ENCODE assay signal across 28 cellular contexts in the genomic region with DNA sequence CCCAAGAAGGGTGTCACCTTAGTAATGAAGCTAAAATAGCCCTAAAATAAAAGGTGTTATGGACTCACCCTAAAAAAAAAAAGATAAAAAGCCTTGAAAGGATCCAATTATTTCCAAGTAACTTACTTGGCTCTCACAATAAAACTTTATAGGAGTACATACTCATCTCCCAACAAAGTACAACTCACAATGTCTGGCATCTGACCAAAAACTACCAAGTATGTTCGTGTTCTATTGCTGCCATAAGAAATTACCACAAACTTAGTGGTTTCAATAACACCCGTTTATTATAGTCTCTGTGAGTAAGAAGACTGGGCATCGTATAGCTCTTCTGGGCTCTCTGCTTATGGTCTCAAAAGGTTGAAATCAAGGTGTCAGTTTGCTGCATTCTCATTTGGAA. TPM values are rescaled to one million over a fixed set of nuclear protein-coding genes. Genes with fewer than 3 reads are reported as not detected.
"Had no signal": no experiment of that assay in that cellular context is flagged by ENCODE, and none has a peak within 500 bp of the region (broad histone marks: within the 10 kb centered on the region; RNA-seq: fewer than 3 reads in every experiment).

No MANE protein-coding gene starts in this region.

- H3K9me3 ChIP-seq: prostate gland, right atrium auricular region, suprapubic skin, vagina had no signal

- H3K27ac ChIP-seq: neural progenitor cell, parathyroid adenoma, prostate gland, right atrium auricular region, suprapubic skin, vagina had no signal

- H3K27me3 Mint-ChIP-seq: effector memory CD8-positive, alpha-beta T cell; naive thymus-derived CD4-positive, alpha-beta T cell; stimulated activated naive CD8-positive, alpha-beta T cell treated with anti-CD3 and anti-CD28 coated beads, Interleukin-15, amount 100 ng/mL, for 72 hours had no signal

- H3K79me2 ChIP-seq: parathyroid adenoma had no signal

- H3K4me2 ChIP-seq: neural progenitor cell, smooth muscle cell had no signal

- H3K36me3 Mint-ChIP-seq: immature natural killer cell; mesothelial cell of epicardium; naive thymus-derived CD4-positive, alpha-beta T cell; neural progenitor cell had no signal

- H3K27ac Mint-ChIP-seq: effector memory CD8-positive, alpha-beta T cell; immature natural killer cell; mesothelial cell of epicardium; naive thymus-derived CD4-positive, alpha-beta T cell; nephron; neural progenitor cell; stimulated activated naive CD8-positive, alpha-beta T cell treated with anti-CD3 and anti-CD28 coated beads, Interleukin-15, amount 100 ng/mL, for 72 hours had no signal

- H3K4me1 ChIP-seq: neural progenitor cell, parathyroid adenoma, prostate gland, right atrium auricular region, suprapubic skin, vagina had no signal

- ATAC-seq: effector memory CD8-positive, alpha-beta T cell; left lobe of liver; naive thymus-derived CD4-positive, alpha-beta T cell; sciatic nerve; stimulated activated naive CD8-positive, alpha-beta T cell treated with anti-CD3 and anti-CD28 coated beads, Interleukin-15, amount 100 ng/mL, for 72 hours had no signal

- H3K4me1 Mint-ChIP-seq: immature natural killer cell; mesothelial cell of epicardium; naive thymus-derived CD4-positive, alpha-beta T cell; nephron; neural progenitor cell; stimulated activated naive CD8-positive, alpha-beta T cell treated with anti-CD3 and anti-CD28 coated beads, Interleukin-15, amount 100 ng/mL, for 72 hours had no signal

- H3K9ac ChIP-seq: neural progenitor cell, parathyroid adenoma had no signal

- H3K27me3 ChIP-seq: neural progenitor cell, right atrium auricular region, suprapubic skin, vagina had no signal

- H3K4me3 ChIP-seq: lung, neural progenitor cell, prostate gland, right atrium auricular region, smooth muscle cell, suprapubic skin, vagina had no signal

- H3K9me3 Mint-ChIP-seq: effector memory CD8-positive, alpha-beta T cell; immature natural killer cell; naive thymus-derived CD4-positive, alpha-beta T cell; neural progenitor cell; stimulated activated naive CD8-positive, alpha-beta T cell treated with anti-CD3 and anti-CD28 coated beads, Interleukin-15, amount 100 ng/mL, for 72 hours had no signal

- H3K4me3 Mint-ChIP-seq: effector memory CD8-positive, alpha-beta T cell; immature natural killer cell; mesothelial cell of epicardium; naive thymus-derived CD4-positive, alpha-beta T cell; nephron; neural progenitor cell; stimulated activated naive CD8-positive, alpha-beta T cell treated with anti-CD3 and anti-CD28 coated beads, Interleukin-15, amount 100 ng/mL, for 72 hours had no signal

- H3K36me3 ChIP-seq: neural progenitor cell, prostate gland, right atrium auricular region, suprapubic skin, vagina had no signal

- DNase-seq: cortex of kidney; effector memory CD8-positive, alpha-beta T cell; erythroblast; hypothalamus; immature natural killer cell; islet precursor cell; mesenchymal stem cell; naive thymus-derived CD4-positive, alpha-beta T cell; stimulated activated CD4-positive, alpha-beta T cell treated with anti-CD3 and anti-CD28 coated beads, Interleukin-12 subunit alpha, Interleukin-12 subunit beta, amount 100 ng/mL, for 4 hours; stimulated activated CD4-positive, alpha-beta T cell treated with anti-CD3 and anti-CD28 coated beads, Interleukin-1b, Interleukin-23, amount 100 ng/mL, for 48 hours; stimulated activated CD4-positive, alpha-beta T cell treated with anti-CD3 and anti-CD28 coated beads, Interleukin-4, amount 100 ng/mL, for 1 hour; stimulated activated CD8-positive, alpha-beta memory T cell treated with anti-CD3 and anti-CD28 coated beads, Interleukin-4, amount 100 ng/mL, for 48 hours; stimulated activated naive CD4-positive, alpha-beta T cell; stimulated activated naive CD8-positive, alpha-beta T cell treated with anti-CD3 and anti-CD28 coated beads, Interleukin-15, amount 100 ng/mL, for 72 hours; trophoblast cell had no signal

- H2AFZ ChIP-seq: neural progenitor cell, parathyroid adenoma had no signal

RNA-seq across cellular contexts. Expression of a gene that starts 51.0 kb away (rescaled TPM):
- total RNA-seq: dermis microvascular lymphatic vessel endothelial cell had no signal
